ENCODE assay signal across 18 cellular contexts in the genomic region with DNA sequence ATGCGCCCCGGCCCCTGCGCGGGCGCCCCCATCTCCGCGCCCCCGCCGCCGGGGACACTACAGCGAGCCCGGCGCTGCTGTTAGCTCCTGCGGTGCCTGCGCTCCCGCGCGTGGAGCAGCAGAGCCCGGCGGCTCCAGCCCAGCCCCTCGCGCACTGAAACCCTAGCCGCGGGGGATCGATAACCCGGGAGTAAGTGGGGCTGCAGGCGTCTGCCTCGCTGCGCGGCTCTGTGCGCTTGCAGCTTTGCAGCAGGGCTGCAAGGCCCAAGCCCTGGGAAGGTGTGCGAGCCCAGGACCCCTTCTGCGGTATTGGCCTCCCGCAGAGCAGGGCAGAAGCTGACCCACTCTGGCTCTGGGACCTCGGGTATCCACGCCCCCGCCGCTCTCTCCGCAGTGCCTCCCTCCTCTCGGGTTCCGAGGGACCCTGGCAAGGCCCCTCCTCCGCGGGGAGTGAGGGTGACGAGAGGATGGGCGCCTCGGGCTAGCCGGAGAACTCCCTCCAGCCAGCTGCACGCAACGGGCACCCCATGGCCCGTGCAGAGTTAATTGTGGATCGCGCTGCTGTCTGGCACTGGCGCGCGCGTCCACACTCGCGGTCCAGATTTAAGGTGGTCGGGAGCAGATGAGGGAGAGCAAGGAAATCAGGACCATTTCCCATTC. TPM values are rescaled to one million over a fixed set of nuclear protein-coding genes. Genes with fewer than 3 reads are reported as not detected.
DNase-seq lines count a peak whose midpoint lies in the region; ATAC-seq and TF ChIP-seq lines count a peak whose summit lies in the region.
"Had no signal": no experiment of that assay in that cellular context is flagged by ENCODE, and none has a peak within 500 bp of the region (broad histone marks: within the 10 kb centered on the region; RNA-seq: fewer than 3 reads in every experiment).

No MANE protein-coding gene starts in this region.

- no peaks in the 10 kb centered on the region for H3K36me3 ChIP-seq in urinary bladder (ENCODE audit: insufficient read depth)

- H3K9me3 Mint-ChIP-seq in nephron progenitor cell, result no peaks in the 10 kb centered on the region

- TF ChIP-seq CTCF in epithelial cell of proximal tubule (conservative IDR thresholded peaks at IDR 0.05; ENCODE audit: low read depth, low read length) (no peak), nephron progenitor cell (IDR thresholded peaks at IDR 0.05) (no peak)

- no peaks in the 10 kb centered on the region for H3K36me3 Mint-ChIP-seq in nephron progenitor cell (ENCODE audit: low read depth)
- H3K36me3 Mint-ChIP-seq: immature natural killer cell had no signal

- under 1% methylated on average over 59 of the region's 59 CpGs for WGBS in urinary bladder

- H3K27ac ChIP-seq in urinary bladder (ENCODE audit: low read depth), result no peak overlapping the region

- H3K27me3 Mint-ChIP-seq in nephron progenitor cell (ENCODE audit: low read depth, poor library complexity), result peaks cover 96% of the 10 kb centered on the region

- H3K4me1 Mint-ChIP-seq in nephron progenitor cell, result peaks cover 56% of the 10 kb centered on the region

- peak; percentile 77 for DNase-seq in NCI-H748 (lab: John Stamatoyannopoulos, UW; ENCODE audit: unreplicated experiment)
- DNase-seq in NCI-H748 treated with DMSO at 0.1 percent for 48 hours (lab: John Stamatoyannopoulos, UW), result no peak
- DNase-seq in epithelial cell of proximal tubule (ENCODE audit: low read depth), result no peak
- DNase-seq in nephron progenitor cell, result peak; percentile 46
- no peak for DNase-seq in left ventricle myocardium superior
- DNase-seq: activated naive CD4-positive, alpha-beta T cell treated with anti-CD3 and anti-CD28 coated beads, Interleukin-2, amount 50 U/mL, for 16 hours; cerebellar nuclear complex; immature natural killer cell; naive thymus-derived CD4-positive, alpha-beta T cell; NCI-H2029 treated with DMSO at 0.1 percent for 48 hours had no signal

- peak overlapping the region; percentile 57 for H3K4me3 Mint-ChIP-seq in nephron progenitor cell
- H3K4me3 Mint-ChIP-seq: immature natural killer cell had no signal

- intact Hi-C loops in left ventricle myocardium superior (cut with micrococcal nuclease), result no loop called here

- H3K4me3 ChIP-seq in epithelial cell of proximal tubule (ENCODE audit: low read depth, low read length), result peak overlapping the region; percentile 68
- peak overlapping the region; percentile 45 for H3K4me3 ChIP-seq in urinary bladder (ENCODE audit: low read depth, low read length)

- ATAC-seq in HG02759 (IDR thresholded peaks at IDR 0.05; ENCODE audit: unreplicated experiment), result no peak
- ATAC-seq in left ventricle myocardium superior, result no peak
- ATAC-seq in HG03439 (IDR thresholded peaks at IDR 0.05; ENCODE audit: unreplicated experiment), result no peak
- ATAC-seq: naive thymus-derived CD4-positive, alpha-beta T cell had no signal

- H3K4me1 ChIP-seq in urinary bladder (ENCODE audit: insufficient read depth), result no peaks in the 10 kb centered on the region

- no peak overlapping the region for H3K27ac Mint-ChIP-seq in nephron progenitor cell
- H3K27ac Mint-ChIP-seq: immature natural killer cell had no signal

RNA-seq across cellular contexts. Expression of gene SHH, which starts 2.2 kb away (rescaled TPM):
- 1.7 and 4.4 TPM in 2 replicates for total RNA-seq in epithelial cell of proximal tubule
- 13.8 TPM for total RNA-seq in urinary bladder
- 8.6 TPM for polyA plus RNA-seq in urinary bladder
- total RNA-seq in left ventricle myocardium superior, result not detected
- total RNA-seq: A673; activated CD8-positive, alpha-beta memory T cell treated with anti-CD3 and anti-CD28 coated beads for 36 hours; LHCN-M2; naive thymus-derived CD4-positive, alpha-beta T cell; skeletal muscle tissue had no signal
- polyA plus RNA-seq: fibroblast of lung; immature natural killer cell; naive thymus-derived CD4-positive, alpha-beta T cell had no signal

Comparison
In these comparisons a context has a peak if more than half of its experiments do, and no peak if none do; other contexts are left out.
1. DNase-seq: peak in NCI-H748 (single experiment) and nephron progenitor cell (single experiment); none in NCI-H748 treated with DMSO at 0.1 percent for 48 hours (single experiment), epithelial cell of proximal tubule (single experiment) and left ventricle myocardium superior (single experiment).